In genomic region chr1:222095606-222096475, GRCh38 we compare ENCODE assay signal across 8 cellular contexts.
DNase-seq lines count a peak whose midpoint lies in the region; ATAC-seq and TF ChIP-seq lines count a peak whose summit lies in the region.

No MANE protein-coding gene starts in this region.

- no peaks in the 10 kb centered on the region for H3K4me1 ChIP-seq in effector memory CD4-positive, alpha-beta T cell (ENCODE audit: control insufficient read depth, insufficient read depth, low read length, poor library complexity, severe bottlenecking)
- no peaks in the 10 kb centered on the region for H3K4me1 ChIP-seq in upper lobe of left lung

- H3F3A ChIP-seq in neural cell (ENCODE audit: insufficient read depth, low read length, poor library complexity, severe bottlenecking) = no peaks in the 10 kb centered on the region

- no peaks in the 10 kb centered on the region for H3K27me3 ChIP-seq in effector memory CD4-positive, alpha-beta T cell (replicated peaks; ENCODE audit: control insufficient read depth, insufficient read depth, low read length, poor library complexity, severe bottlenecking)
- H3K27me3 ChIP-seq in neural cell (ENCODE audit: insufficient read depth, low read depth, low read length) (no peaks in the 10 kb centered on the region), upper lobe of left lung (no peaks in the 10 kb centered on the region)

- no peaks in the 10 kb centered on the region for H3K9me3 ChIP-seq in effector memory CD4-positive, alpha-beta T cell (ENCODE audit: control insufficient read depth, low read length)
- H3K9me3 ChIP-seq in neural cell (ENCODE audit: low read length) (no peaks in the 10 kb centered on the region), upper lobe of left lung (no peaks in the 10 kb centered on the region)

- H2AFZ ChIP-seq in neural cell (ENCODE audit: low read depth, low read length) = no peak overlapping the region

- no peak overlapping the region for H3K9ac ChIP-seq in neural cell (ENCODE audit: low read length)

- H4K20me1 ChIP-seq in neural cell (ENCODE audit: insufficient read depth) = no peaks in the 10 kb centered on the region

- DNase-seq in ELR (ENCODE audit: low read depth) (peak; percentile 48), upper lobe of left lung (no peak), amygdala (lab: John Stamatoyannopoulos, UW) (no peak)
- DNase-seq in activated CD4-positive, alpha-beta T cell treated with anti-CD3 and anti-CD28 coated beads for 48 hours = peak; percentile 68
- peak; percentile 18 to 36 (median 20) for DNase-seq in effector memory CD4-positive, alpha-beta T cell

- no peak for TF ChIP-seq POLR2A in upper lobe of left lung (IDR thresholded peaks at IDR 0.05)

- no peaks in the 10 kb centered on the region for H3K36me3 ChIP-seq in effector memory CD4-positive, alpha-beta T cell (ENCODE audit: control insufficient read depth, insufficient read depth, low read length)
- no peaks in the 10 kb centered on the region for H3K36me3 ChIP-seq in neural cell (ENCODE audit: insufficient read depth, low read length)
- no peaks in the 10 kb centered on the region for H3K36me3 ChIP-seq in upper lobe of left lung

- TF ChIP-seq RAD21 in neural cell (conservative IDR thresholded peaks at IDR 0.05) = no peak

- H3K9me2 ChIP-seq in neural cell (ENCODE audit: insufficient read depth, low read length) = no peaks in the 10 kb centered on the region

- no peak overlapping the region for H3K27ac ChIP-seq in effector memory CD4-positive, alpha-beta T cell (ENCODE audit: insufficient read depth, low read length, poor library complexity, severe bottlenecking)
- H3K27ac ChIP-seq in neural cell (ENCODE audit: low read length) (no peak overlapping the region), upper lobe of left lung (no peak overlapping the region)

- TF ChIP-seq EP300 in neural cell (conservative IDR thresholded peaks at IDR 0.05; ENCODE audit: poor library complexity, severe bottlenecking) (no peak), upper lobe of left lung (IDR thresholded peaks at IDR 0.05) (no peak)

- peak; percentile 92 for TF ChIP-seq CTCF in LNCAP (IDR thresholded peaks at IDR 0.05)
- peak; percentile 35 for TF ChIP-seq CTCF in neural cell (IDR thresholded peaks at IDR 0.05; ENCODE audit: poor library complexity, severe bottlenecking)
- TF ChIP-seq CTCF in upper lobe of left lung (IDR thresholded peaks at IDR 0.05) = peak; percentile 47 to 84 (median 64)

- no peak overlapping the region for H3K4me3 ChIP-seq in effector memory CD4-positive, alpha-beta T cell (ENCODE audit: insufficient read depth, low read depth, low read length, poor library complexity, severe bottlenecking)
- H3K4me3 ChIP-seq in neural cell (ENCODE audit: low read length) (no peak overlapping the region), upper lobe of left lung (no peak overlapping the region)

- no peak overlapping the region for H3K4me2 ChIP-seq in neural cell (ENCODE audit: low read length)

- WGBS in upper lobe of left lung, 2 donors = 52 to 61% methylated on average over 11 of the region's 11 CpGs

- H3K79me2 ChIP-seq in neural cell (replicated peaks; ENCODE audit: insufficient read depth, low read length) = no peaks in the 10 kb centered on the region

- ATAC-seq in GM21723 (IDR thresholded peaks at IDR 0.05; ENCODE audit: unreplicated experiment) (peak; percentile 85), upper lobe of left lung (ENCODE audit: low FRiP score in 2 of 2) (no peak)

TF ChIP-seq in neural cell, 6 proteins besides CTCF, POLR2A, EP300 and RAD21:
- TF ChIP-seq POLR2AphosphoS5 (IDR thresholded peaks at IDR 0.05) (no peak), SMC3 (conservative IDR thresholded peaks at IDR 0.05; ENCODE audit: poor library complexity) (no peak), REST (IDR thresholded peaks at IDR 0.05; ENCODE audit: borderline replicate concordance) (no peak), TAF1 (IDR thresholded peaks at IDR 0.05; ENCODE audit: low read depth) (no peak), EZH2 (IDR thresholded peaks at IDR 0.05; ENCODE audit: borderline replicate concordance, insufficient read depth, low read length, poor library complexity, severe bottlenecking) (no peak), MXI1 (conservative IDR thresholded peaks at IDR 0.05; ENCODE audit: poor library complexity, severe bottlenecking) (no peak)

Comparison
In these comparisons a context has a peak if more than half of its experiments do, and no peak if none do; other contexts are left out.
1. DNase-seq: peak in ELR (single experiment), activated CD4-positive, alpha-beta T cell treated with anti-CD3 and anti-CD28 coated beads for 48 hours (single experiment) and effector memory CD4-positive, alpha-beta T cell (3 of 3); none in upper lobe of left lung (0 of 2) and amygdala (0 of 56).
2. CTCF ChIP-seq: peak in every context shown above with its lines; median percentile 92 in LNCAP; 64 in upper lobe of left lung; 35 in neural cell.